1 cellular context compared by ENCODE assay signal in genomic region chr13:22055259-22055658, GRCh38.
TF ChIP-seq lines count a peak whose summit lies in the region.

No MANE protein-coding gene starts in this region.

TF ChIP-seq in GM23338, 12 proteins besides CTCF, POLR2A, EP300 and RAD21 (continued from another document):
- TF ChIP-seq REST (IDR thresholded peaks at IDR 0.05; ENCODE audit: unreplicated experiment) (no peak), NANOG (IDR thresholded peaks at IDR 0.05; ENCODE audit: borderline replicate concordance) (no peak), JUNB (IDR thresholded peaks at IDR 0.05; ENCODE audit: unreplicated experiment) (no peak), EZH2 (IDR thresholded peaks at IDR 0.05; ENCODE audit: low read depth, unreplicated experiment) (no peak), ZNF114 (CRISPR knock-in tag; IDR thresholded peaks at IDR 0.05) (no peak), POLR2AphosphoS5 (IDR thresholded peaks at IDR 0.05; ENCODE audit: low read depth) (no peak)
